27 cellular contexts compared by ENCODE assay signal in the genomic region with DNA sequence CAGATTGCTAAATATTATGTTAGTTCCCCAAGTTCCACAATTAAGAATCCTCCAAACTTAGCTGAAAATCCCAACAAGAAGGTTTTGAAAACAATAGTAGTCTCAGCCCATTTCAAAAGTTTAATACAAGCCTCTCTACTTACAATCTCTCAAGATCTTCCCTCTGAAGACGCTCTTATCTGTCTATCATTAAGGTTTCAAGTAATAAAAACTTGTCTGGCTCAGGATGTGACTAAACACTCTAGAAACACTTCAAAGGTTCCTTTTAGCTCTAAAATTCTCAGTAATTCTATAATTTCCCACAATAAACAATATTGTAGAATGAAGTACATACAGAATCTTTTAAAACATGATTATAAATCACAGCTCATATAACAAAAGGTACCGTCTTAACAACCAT.
"Had no signal": no experiment of that assay in that cellular context is flagged by ENCODE, and none has a peak within 500 bp of the region (broad histone marks: within the 10 kb centered on the region; RNA-seq: fewer than 3 reads in every experiment).

No MANE protein-coding gene starts in this region.

- H3K27me3 ChIP-seq: adrenal gland, ascending aorta, brain microvascular endothelial cell, left lung, right lobe of liver, thyroid gland, upper lobe of right lung had no signal

- H3K4me3 Mint-ChIP-seq: neural crest cell; stimulated activated naive B cell treated with anti-CD40 and anti-IgM and Interleukin-4, amounts not matched to agents 10 μg/mL and 1 μg/mL and 100 μg/mL, for 72 hours; T-helper 2 cell treated with Interferon-gamma antibody and Interleukin-4, amounts not matched to agents 5 μg/mL and 100 μg/mL, for 36 hours had no signal

- DNase-seq: activated CD4-positive, alpha-beta T cell treated with anti-CD3 and anti-CD28 coated beads, Interleukin-2, amount 50 U/mL, for 48 hours; activated effector memory CD4-positive, alpha-beta T cell treated with Interleukin-2 at 50 U/mL for 16 hours; activated naive CD4-positive, alpha-beta T cell treated with anti-CD3 and anti-CD28 coated beads, Interleukin-2, amount 50 U/mL, for 16 hours; adrenal gland; brain microvascular endothelial cell; caudate nucleus; dermis blood vessel endothelial cell; effector CD8-positive, alpha-beta T cell; foreskin melanocyte; glutamatergic neuron; hippocampal formation; kidney glomerular epithelial cell; left lung; naive thymus-derived CD4-positive, alpha-beta T cell; occipital lobe; posterior cingulate gyrus; right lobe of liver; small intestine; stimulated activated CD4-positive, alpha-beta T cell treated with anti-CD3 and anti-CD28 coated beads, Interleukin-15, amount 100 ng/mL, for 24 hours; stimulated activated naive B cell treated with anti-CD40 and anti-IgM and Interleukin-4, amounts not matched to agents 10 μg/mL and 1 μg/mL and 100 μg/mL, for 72 hours; thyroid gland; upper lobe of right lung; WERI-Rb-1 had no signal

- H3K36me3 ChIP-seq: adrenal gland, brain microvascular endothelial cell, left lung, thyroid gland, upper lobe of right lung had no signal

- H3K4me3 ChIP-seq: adrenal gland, ascending aorta, left lung, right lobe of liver, SK-N-MC, thyroid gland, upper lobe of right lung had no signal

- H3K4me1 ChIP-seq: right lobe of liver, upper lobe of right lung had no signal

- H3K9me3 Mint-ChIP-seq: T-helper 2 cell treated with Interferon-gamma antibody and Interleukin-4, amounts not matched to agents 5 μg/mL and 100 μg/mL, for 36 hours had no signal

- H3K27me3 Mint-ChIP-seq: naive thymus-derived CD4-positive, alpha-beta T cell; stimulated activated naive B cell treated with anti-CD40 and anti-IgM and Interleukin-4, amounts not matched to agents 10 μg/mL and 1 μg/mL and 100 μg/mL, for 72 hours had no signal

- H3K27ac ChIP-seq: adrenal gland, ascending aorta, brain microvascular endothelial cell, left lung, right lobe of liver, SK-N-MC, thyroid gland, upper lobe of right lung, WERI-Rb-1 had no signal

- H3K9me3 ChIP-seq: adrenal gland, ascending aorta, left lung, right lobe of liver, thyroid gland, upper lobe of right lung had no signal

- ATAC-seq: left lung; naive thymus-derived CD4-positive, alpha-beta T cell; right lobe of liver; stimulated activated naive B cell treated with anti-CD40 and anti-IgM and Interleukin-4, amounts not matched to agents 10 μg/mL and 1 μg/mL and 100 μg/mL, for 72 hours; upper lobe of right lung had no signal

- H3K27ac Mint-ChIP-seq: stimulated activated naive B cell treated with anti-CD40 and anti-IgM and Interleukin-4, amounts not matched to agents 10 μg/mL and 1 μg/mL and 100 μg/mL, for 72 hours; T-helper 2 cell treated with Interferon-gamma antibody and Interleukin-4, amounts not matched to agents 5 μg/mL and 100 μg/mL, for 36 hours had no signal
